ENCODE assay signal across 1 cellular context in the genomic region with DNA sequence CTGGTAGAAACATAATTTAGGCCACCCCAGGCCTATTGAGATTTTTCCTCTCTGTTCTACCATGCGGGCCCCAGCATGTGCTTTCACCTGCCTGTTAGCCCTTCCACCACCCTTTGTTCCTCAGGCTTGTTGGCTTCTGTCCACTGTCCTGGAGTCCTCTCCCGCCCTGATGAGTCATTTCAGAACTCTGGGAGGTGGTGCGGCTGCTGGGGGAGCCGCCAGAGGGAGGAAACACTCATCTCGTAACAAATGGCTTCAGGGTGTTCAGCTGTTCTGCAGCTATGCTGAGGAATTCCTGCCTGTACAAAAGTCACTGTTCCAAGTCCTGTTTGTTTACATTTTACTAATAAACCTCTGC.
TF ChIP-seq lines count a peak whose summit lies in the region.

No MANE protein-coding gene starts in this region.

TF ChIP-seq in HEK293, 187 proteins besides CTCF, POLR2A, EP300 and RAD21 (continued from another document and continues in another):
- TF ChIP-seq, protein P1, sequence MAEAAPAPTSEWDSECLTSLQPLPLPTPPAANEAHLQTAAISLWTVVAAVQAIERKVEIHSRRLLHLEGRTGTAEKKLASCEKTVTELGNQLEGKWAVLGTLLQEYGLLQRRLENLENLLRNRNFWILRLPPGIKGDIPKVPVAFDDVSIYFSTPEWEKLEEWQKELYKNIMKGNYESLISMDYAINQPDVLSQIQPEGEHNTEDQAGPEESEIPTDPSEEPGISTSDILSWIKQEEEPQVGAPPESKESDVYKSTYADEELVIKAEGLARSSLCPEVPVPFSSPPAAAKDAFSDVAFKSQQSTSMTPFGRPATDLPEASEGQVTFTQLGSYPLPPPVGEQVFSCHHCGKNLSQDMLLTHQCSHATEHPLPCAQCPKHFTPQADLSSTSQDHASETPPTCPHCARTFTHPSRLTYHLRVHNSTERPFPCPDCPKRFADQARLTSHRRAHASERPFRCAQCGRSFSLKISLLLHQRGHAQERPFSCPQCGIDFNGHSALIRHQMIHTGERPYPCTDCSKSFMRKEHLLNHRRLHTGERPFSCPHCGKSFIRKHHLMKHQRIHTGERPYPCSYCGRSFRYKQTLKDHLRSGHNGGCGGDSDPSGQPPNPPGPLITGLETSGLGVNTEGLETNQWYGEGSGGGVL (tag by site-specific recombination; IDR thresholded peaks at IDR 0.05) = peak; percentile 52; the same call in 1 of the 2 replicates
- TF ChIP-seq ZNF677 (tag by site-specific recombination; IDR thresholded peaks at IDR 0.05) = no peak
- TF ChIP-seq ZNF140 (tag by site-specific recombination; IDR thresholded peaks at IDR 0.05) = no peak
- no peak for TF ChIP-seq ZNF747 (tag by site-specific recombination; IDR thresholded peaks at IDR 0.05)
- TF ChIP-seq, protein P2, sequence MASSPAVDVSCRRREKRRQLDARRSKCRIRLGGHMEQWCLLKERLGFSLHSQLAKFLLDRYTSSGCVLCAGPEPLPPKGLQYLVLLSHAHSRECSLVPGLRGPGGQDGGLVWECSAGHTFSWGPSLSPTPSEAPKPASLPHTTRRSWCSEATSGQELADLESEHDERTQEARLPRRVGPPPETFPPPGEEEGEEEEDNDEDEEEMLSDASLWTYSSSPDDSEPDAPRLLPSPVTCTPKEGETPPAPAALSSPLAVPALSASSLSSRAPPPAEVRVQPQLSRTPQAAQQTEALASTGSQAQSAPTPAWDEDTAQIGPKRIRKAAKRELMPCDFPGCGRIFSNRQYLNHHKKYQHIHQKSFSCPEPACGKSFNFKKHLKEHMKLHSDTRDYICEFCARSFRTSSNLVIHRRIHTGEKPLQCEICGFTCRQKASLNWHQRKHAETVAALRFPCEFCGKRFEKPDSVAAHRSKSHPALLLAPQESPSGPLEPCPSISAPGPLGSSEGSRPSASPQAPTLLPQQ (tag by site-specific recombination; IDR thresholded peaks at IDR 0.05) = peak; percentile 51; the same call in 1 of the 2 replicates
- TF ChIP-seq, protein P3, sequence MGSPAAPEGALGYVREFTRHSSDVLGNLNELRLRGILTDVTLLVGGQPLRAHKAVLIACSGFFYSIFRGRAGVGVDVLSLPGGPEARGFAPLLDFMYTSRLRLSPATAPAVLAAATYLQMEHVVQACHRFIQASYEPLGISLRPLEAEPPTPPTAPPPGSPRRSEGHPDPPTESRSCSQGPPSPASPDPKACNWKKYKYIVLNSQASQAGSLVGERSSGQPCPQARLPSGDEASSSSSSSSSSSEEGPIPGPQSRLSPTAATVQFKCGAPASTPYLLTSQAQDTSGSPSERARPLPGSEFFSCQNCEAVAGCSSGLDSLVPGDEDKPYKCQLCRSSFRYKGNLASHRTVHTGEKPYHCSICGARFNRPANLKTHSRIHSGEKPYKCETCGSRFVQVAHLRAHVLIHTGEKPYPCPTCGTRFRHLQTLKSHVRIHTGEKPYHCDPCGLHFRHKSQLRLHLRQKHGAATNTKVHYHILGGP (tag by site-specific recombination; IDR thresholded peaks at IDR 0.05) = no peak
- TF ChIP-seq ZNF184 (tag by site-specific recombination; IDR thresholded peaks at IDR 0.05) = no peak
- no peak for TF ChIP-seq ZNF169 (tag by site-specific recombination; IDR thresholded peaks at IDR 0.05)
- TF ChIP-seq ZNF585B (tag by site-specific recombination; IDR thresholded peaks at IDR 0.05) = no peak
- TF ChIP-seq ZNF549 (tag by site-specific recombination; IDR thresholded peaks at IDR 0.05) = no peak
- TF ChIP-seq ZNF785 (tag by site-specific recombination; IDR thresholded peaks at IDR 0.05) = no peak
- TF ChIP-seq SP7 (tag by site-specific recombination; IDR thresholded peaks at IDR 0.05) = peak; percentile 58
- peak; percentile 57; the same call in 1 of the 2 replicates for TF ChIP-seq WT1 (tag by site-specific recombination; IDR thresholded peaks at IDR 0.05)
- TF ChIP-seq, protein P4, sequence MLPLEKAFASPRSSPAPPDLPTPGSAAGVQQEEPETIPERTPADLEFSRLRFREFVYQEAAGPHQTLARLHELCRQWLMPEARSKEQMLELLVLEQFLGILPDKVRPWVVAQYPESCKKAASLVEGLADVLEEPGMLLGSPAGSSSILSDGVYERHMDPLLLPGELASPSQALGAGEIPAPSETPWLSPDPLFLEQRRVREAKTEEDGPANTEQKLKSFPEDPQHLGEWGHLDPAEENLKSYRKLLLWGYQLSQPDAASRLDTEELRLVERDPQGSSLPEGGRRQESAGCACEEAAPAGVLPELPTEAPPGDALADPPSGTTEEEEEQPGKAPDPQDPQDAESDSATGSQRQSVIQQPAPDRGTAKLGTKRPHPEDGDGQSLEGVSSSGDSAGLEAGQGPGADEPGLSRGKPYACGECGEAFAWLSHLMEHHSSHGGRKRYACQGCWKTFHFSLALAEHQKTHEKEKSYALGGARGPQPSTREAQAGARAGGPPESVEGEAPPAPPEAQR (tag by site-specific recombination; IDR thresholded peaks at IDR 0.05) = no peak
- TF ChIP-seq BCL11B (tag by site-specific recombination; IDR thresholded peaks at IDR 0.05; ENCODE audit: low read depth) = no peak
- TF ChIP-seq ZBTB21 (tag by site-specific recombination; IDR thresholded peaks at IDR 0.05) = no peak
- TF ChIP-seq OVOL3 (tag by site-specific recombination; IDR thresholded peaks at IDR 0.05) = no peak
- peak; percentile 84 for TF ChIP-seq TRIM28 (IDR thresholded peaks at IDR 0.05; ENCODE audit: borderline replicate concordance, low read length)
- TF ChIP-seq, protein P5, sequence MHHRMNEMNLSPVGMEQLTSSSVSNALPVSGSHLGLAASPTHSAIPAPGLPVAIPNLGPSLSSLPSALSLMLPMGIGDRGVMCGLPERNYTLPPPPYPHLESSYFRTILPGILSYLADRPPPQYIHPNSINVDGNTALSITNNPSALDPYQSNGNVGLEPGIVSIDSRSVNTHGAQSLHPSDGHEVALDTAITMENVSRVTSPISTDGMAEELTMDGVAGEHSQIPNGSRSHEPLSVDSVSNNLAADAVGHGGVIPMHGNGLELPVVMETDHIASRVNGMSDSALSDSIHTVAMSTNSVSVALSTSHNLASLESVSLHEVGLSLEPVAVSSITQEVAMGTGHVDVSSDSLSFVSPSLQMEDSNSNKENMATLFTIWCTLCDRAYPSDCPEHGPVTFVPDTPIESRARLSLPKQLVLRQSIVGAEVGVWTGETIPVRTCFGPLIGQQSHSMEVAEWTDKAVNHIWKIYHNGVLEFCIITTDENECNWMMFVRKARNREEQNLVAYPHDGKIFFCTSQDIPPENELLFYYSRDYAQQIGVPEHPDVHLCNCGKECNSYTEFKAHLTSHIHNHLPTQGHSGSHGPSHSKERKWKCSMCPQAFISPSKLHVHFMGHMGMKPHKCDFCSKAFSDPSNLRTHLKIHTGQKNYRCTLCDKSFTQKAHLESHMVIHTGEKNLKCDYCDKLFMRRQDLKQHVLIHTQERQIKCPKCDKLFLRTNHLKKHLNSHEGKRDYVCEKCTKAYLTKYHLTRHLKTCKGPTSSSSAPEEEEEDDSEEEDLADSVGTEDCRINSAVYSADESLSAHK (tag by site-specific recombination; IDR thresholded peaks at IDR 0.05) = no peak
- TF ChIP-seq ZNF391 (tag by site-specific recombination; IDR thresholded peaks at IDR 0.05; ENCODE audit: borderline replicate concordance, low read depth) = no peak
- TF ChIP-seq SETDB1 (IDR thresholded peaks at IDR 0.05; ENCODE audit: insufficient read length, low read length) = no peak
- TF ChIP-seq, protein P6, sequence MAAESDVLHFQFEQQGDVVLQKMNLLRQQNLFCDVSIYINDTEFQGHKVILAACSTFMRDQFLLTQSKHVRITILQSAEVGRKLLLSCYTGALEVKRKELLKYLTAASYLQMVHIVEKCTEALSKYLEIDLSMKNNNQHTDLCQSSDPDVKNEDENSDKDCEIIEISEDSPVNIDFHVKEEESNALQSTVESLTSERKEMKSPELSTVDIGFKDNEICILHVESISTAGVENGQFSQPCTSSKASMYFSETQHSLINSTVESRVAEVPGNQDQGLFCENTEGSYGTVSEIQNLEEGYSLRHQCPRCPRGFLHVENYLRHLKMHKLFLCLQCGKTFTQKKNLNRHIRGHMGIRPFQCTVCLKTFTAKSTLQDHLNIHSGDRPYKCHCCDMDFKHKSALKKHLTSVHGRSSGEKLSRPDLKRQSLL (tag by site-specific recombination; IDR thresholded peaks at IDR 0.05) = no peak
- no peak for TF ChIP-seq ZNF24 (tag by site-specific recombination; IDR thresholded peaks at IDR 0.05)
- no peak for TF ChIP-seq ZNF112 (tag by site-specific recombination; IDR thresholded peaks at IDR 0.05)
- TF ChIP-seq, protein P7, sequence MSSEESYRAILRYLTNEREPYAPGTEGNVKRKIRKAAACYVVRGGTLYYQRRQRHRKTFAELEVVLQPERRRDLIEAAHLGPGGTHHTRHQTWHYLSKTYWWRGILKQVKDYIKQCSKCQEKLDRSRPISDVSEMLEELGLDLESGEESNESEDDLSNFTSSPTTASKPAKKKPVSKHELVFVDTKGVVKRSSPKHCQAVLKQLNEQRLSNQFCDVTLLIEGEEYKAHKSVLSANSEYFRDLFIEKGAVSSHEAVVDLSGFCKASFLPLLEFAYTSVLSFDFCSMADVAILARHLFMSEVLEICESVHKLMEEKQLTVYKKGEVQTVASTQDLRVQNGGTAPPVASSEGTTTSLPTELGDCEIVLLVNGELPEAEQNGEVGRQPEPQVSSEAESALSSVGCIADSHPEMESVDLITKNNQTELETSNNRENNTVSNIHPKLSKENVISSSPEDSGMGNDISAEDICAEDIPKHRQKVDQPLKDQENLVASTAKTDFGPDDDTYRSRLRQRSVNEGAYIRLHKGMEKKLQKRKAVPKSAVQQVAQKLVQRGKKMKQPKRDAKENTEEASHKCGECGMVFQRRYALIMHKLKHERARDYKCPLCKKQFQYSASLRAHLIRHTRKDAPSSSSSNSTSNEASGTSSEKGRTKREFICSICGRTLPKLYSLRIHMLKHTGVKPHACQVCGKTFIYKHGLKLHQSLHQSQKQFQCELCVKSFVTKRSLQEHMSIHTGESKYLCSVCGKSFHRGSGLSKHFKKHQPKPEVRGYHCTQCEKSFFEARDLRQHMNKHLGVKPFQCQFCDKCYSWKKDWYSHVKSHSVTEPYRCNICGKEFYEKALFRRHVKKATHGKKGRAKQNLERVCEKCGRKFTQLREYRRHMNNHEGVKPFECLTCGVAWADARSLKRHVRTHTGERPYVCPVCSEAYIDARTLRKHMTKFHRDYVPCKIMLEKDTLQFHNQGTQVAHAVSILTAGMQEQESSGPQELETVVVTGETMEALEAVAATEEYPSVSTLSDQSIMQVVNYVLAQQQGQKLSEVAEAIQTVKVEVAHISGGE (tag by site-specific recombination; conservative IDR thresholded peaks at IDR 0.05; ENCODE audit: low read depth) = no peak
- TF ChIP-seq, protein P8, sequence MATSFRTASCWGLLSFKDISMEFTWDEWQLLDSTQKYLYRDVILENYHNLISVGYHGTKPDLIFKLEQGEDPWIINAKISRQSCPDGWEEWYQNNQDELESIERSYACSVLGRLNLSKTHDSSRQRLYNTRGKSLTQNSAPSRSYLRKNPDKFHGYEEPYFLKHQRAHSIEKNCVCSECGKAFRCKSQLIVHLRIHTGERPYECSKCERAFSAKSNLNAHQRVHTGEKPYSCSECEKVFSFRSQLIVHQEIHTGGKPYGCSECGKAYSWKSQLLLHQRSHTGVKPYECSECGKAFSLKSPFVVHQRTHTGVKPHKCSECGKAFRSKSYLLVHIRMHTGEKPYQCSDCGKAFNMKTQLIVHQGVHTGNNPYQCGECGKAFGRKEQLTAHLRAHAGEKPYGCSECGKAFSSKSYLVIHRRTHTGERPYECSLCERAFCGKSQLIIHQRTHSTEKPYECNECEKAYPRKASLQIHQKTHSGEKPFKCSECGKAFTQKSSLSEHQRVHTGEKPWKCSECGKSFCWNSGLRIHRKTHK (tag by site-specific recombination; IDR thresholded peaks at IDR 0.05) = no peak
- TF ChIP-seq, protein P9, sequence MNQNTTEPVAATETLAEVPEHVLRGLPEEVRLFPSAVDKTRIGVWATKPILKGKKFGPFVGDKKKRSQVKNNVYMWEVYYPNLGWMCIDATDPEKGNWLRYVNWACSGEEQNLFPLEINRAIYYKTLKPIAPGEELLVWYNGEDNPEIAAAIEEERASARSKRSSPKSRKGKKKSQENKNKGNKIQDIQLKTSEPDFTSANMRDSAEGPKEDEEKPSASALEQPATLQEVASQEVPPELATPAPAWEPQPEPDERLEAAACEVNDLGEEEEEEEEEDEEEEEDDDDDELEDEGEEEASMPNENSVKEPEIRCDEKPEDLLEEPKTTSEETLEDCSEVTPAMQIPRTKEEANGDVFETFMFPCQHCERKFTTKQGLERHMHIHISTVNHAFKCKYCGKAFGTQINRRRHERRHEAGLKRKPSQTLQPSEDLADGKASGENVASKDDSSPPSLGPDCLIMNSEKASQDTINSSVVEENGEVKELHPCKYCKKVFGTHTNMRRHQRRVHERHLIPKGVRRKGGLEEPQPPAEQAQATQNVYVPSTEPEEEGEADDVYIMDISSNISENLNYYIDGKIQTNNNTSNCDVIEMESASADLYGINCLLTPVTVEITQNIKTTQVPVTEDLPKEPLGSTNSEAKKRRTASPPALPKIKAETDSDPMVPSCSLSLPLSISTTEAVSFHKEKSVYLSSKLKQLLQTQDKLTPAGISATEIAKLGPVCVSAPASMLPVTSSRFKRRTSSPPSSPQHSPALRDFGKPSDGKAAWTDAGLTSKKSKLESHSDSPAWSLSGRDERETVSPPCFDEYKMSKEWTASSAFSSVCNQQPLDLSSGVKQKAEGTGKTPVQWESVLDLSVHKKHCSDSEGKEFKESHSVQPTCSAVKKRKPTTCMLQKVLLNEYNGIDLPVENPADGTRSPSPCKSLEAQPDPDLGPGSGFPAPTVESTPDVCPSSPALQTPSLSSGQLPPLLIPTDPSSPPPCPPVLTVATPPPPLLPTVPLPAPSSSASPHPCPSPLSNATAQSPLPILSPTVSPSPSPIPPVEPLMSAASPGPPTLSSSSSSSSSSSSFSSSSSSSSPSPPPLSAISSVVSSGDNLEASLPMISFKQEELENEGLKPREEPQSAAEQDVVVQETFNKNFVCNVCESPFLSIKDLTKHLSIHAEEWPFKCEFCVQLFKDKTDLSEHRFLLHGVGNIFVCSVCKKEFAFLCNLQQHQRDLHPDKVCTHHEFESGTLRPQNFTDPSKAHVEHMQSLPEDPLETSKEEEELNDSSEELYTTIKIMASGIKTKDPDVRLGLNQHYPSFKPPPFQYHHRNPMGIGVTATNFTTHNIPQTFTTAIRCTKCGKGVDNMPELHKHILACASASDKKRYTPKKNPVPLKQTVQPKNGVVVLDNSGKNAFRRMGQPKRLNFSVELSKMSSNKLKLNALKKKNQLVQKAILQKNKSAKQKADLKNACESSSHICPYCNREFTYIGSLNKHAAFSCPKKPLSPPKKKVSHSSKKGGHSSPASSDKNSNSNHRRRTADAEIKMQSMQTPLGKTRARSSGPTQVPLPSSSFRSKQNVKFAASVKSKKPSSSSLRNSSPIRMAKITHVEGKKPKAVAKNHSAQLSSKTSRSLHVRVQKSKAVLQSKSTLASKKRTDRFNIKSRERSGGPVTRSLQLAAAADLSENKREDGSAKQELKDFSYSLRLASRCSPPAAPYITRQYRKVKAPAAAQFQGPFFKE (tag by site-specific recombination; IDR thresholded peaks at IDR 0.05; ENCODE audit: borderline replicate concordance) = no peak
- TF ChIP-seq ZNF23 (tag by site-specific recombination; IDR thresholded peaks at IDR 0.05; ENCODE audit: borderline replicate concordance) = no peak
- TF ChIP-seq ZNF354C (tag by site-specific recombination; IDR thresholded peaks at IDR 0.05; ENCODE audit: borderline replicate concordance, low read depth) = no peak
- TF ChIP-seq HOXC10 (CRISPR knock-in tag; IDR thresholded peaks at IDR 0.05) = no peak
- TF ChIP-seq ZNF114 (tag by site-specific recombination; IDR thresholded peaks at IDR 0.05) = no peak
- TF ChIP-seq ZNF776 (tag by site-specific recombination; IDR thresholded peaks at IDR 0.05; ENCODE audit: borderline replicate concordance) = no peak
- TF ChIP-seq ZNF132 (tag by site-specific recombination; IDR thresholded peaks at IDR 0.05; ENCODE audit: borderline replicate concordance) = no peak
- TF ChIP-seq HOXA7 (CRISPR knock-in tag; IDR thresholded peaks at IDR 0.05; ENCODE audit: borderline replicate concordance) = no peak
- TF ChIP-seq ZBTB48 (tag by site-specific recombination; IDR thresholded peaks at IDR 0.05) = no peak
